23 cellular contexts compared by ENCODE assay signal in genomic region chr20:14918981-14919380, GRCh38.
A peak's percentile ranks its signal among the peaks of the same experiment; 100 is the strongest.
DNase-seq lines count a peak whose midpoint lies in the region; ATAC-seq, FAIRE-seq and TF ChIP-seq lines count a peak whose summit lies in the region.
"Had no signal": no experiment of that assay in that cellular context is flagged by ENCODE, and none has a peak within 500 bp of the region (broad histone marks: within the 10 kb centered on the region; RNA-seq: fewer than 3 reads in every experiment).

No MANE protein-coding gene starts in this region.

- no peak overlapping the region for H3K4ac ChIP-seq in H9 (ENCODE audit: low read depth, low read length)

- peak; percentile 35 for FAIRE-seq in GM12878 (lab: Jason Lieb, UNC)

- H3K4me1 Mint-ChIP-seq in H9, result peaks cover 47 to 55% of the 10 kb centered on the region in 2 experiments
- H3K4me1 Mint-ChIP-seq: central memory CD8-positive, alpha-beta T cell; naive thymus-derived CD4-positive, alpha-beta T cell had no signal

- H3K14ac ChIP-seq in H9 (ENCODE audit: insufficient read depth, low read length), result no peak overlapping the region

- no peak for DNase-seq in H9
- DNase-seq in GM12878 (ENCODE audit: low read depth, low spot score), result no peak
- peak; percentile 8 for DNase-seq in medulla oblongata (ENCODE audit: extremely low spot score)
- DNase-seq in smooth muscle cell (lab: John Stamatoyannopoulos, UW; ENCODE audit: unreplicated experiment), result no peak
- DNase-seq in SHP77 treated with DMSO at 0.1 percent for 48 hours (lab: John Stamatoyannopoulos, UW), result no peak
- no peak for DNase-seq in ecto neural progenitor cell (ENCODE audit: low spot score)
- no peak for DNase-seq in hippocampal formation (lab: John Stamatoyannopoulos, UW)
- DNase-seq: activated CD4-positive, alpha-beta T cell treated with anti-CD3 and anti-CD28 coated beads, Interleukin-2, amount 50 U/mL, for 1 hour; activated CD8-positive, alpha-beta memory T cell treated with anti-CD3 and anti-CD28 coated beads, Interleukin-2, amount 50 U/mL, for 4 hours; activated gamma-delta T cell; AML-193; amniotic stem cell; Caco-2; effector CD8-positive, alpha-beta T cell; Karpas-422; naive thymus-derived CD4-positive, alpha-beta T cell; NCI-H1048; NCI-H524; SHP77; stimulated activated CD4-positive, alpha-beta T cell treated with anti-CD3 and anti-CD28 coated beads, Interleukin-12 subunit alpha, Interleukin-12 subunit beta, amount 100 ng/mL, for 4 hours; T-helper 1 cell; testis had no signal

- peak overlapping the region in 2 of 3 experiments; percentile 82 to 90; a peak in 3 of 7 replicates for H3K27ac Mint-ChIP-seq in H9
- H3K27ac Mint-ChIP-seq: naive thymus-derived CD4-positive, alpha-beta T cell had no signal

- H3K27me3 ChIP-seq in H9 (ENCODE audit: insufficient read depth, low read length), result no peaks in the 10 kb centered on the region
- H3K27me3 ChIP-seq in GM12878 (replicated peaks in 1 of 2; ENCODE audit: control insufficient read depth in 2 of 2, insufficient read depth in 2 of 2, low read length in 1 of 2), result no peaks in the 10 kb centered on the region
- no peaks in the 10 kb centered on the region for H3K27me3 ChIP-seq in smooth muscle cell (ENCODE audit: low read depth)
- H3K27me3 ChIP-seq: testis had no signal

- no peak overlapping the region for H2BK120ac ChIP-seq in H9 (ENCODE audit: low read depth, low read length, poor library complexity, severe bottlenecking)

- H3K4me2 ChIP-seq in H9 (ENCODE audit: insufficient read depth, insufficient read length, low read length) (no peak overlapping the region), GM12878 (ENCODE audit: control insufficient read depth, insufficient read depth) (no peak overlapping the region), smooth muscle cell (peak overlapping the region; percentile 62)

- H3K79me1 ChIP-seq in H9 (ENCODE audit: insufficient read depth, low read depth, low read length, poor library complexity, severe bottlenecking), result no peaks in the 10 kb centered on the region

- CTCF ChIA-PET in GM12878 (lab: Yijun Ruan, JAX), result interaction anchor here (1.0 kb wide), 1 partner anchor 10 kb away, joined by 4 read pairs; no protein-coding TSS in a partner anchor

- RAD21 ChIA-PET in GM12878 (lab: Charles Lee; ENCODE audit: unreplicated experiment), result no interaction called here

- in situ Hi-C loops in GM12878 (cut with MboI), result no loop called here

- no peak overlapping the region for H4K8ac ChIP-seq in H9 (replicated peaks; ENCODE audit: insufficient read length, low read depth, low read length)

- TF ChIP-seq CTCF in H9 (conservative IDR thresholded peaks at IDR 0.05), result no peak
- no peak for TF ChIP-seq CTCF in GM12878 (IDR thresholded peaks at IDR 0.05 in 2 of 3, conservative IDR thresholded peaks at IDR 0.05 in 1 of 3; ENCODE audit: control insufficient read depth in 2 of 3, extremely low read depth in 1 of 3, insufficient read depth in 1 of 3, low read depth in 3 of 3, low read length in 3 of 3)
- no peak for TF ChIP-seq CTCF in smooth muscle cell (IDR thresholded peaks at IDR 0.05; ENCODE audit: borderline replicate concordance, insufficient read depth, poor library complexity, severe bottlenecking)

- H3K4me3 ChIP-seq in GM12878 (no peak overlapping the region), smooth muscle cell (no peak overlapping the region)
- H3K4me3 ChIP-seq: testis had no signal

- no peak overlapping the region for H2BK15ac ChIP-seq in H9 (ENCODE audit: low read depth, low read length)

- no peak overlapping the region for H2BK5ac ChIP-seq in H9 (ENCODE audit: insufficient read length, low read length)

- no peak overlapping the region for H2BK12ac ChIP-seq in H9 (ENCODE audit: insufficient read length, low read depth, low read length)

- no peak overlapping the region for H4K5ac ChIP-seq in H9 (ENCODE audit: insufficient read length, low read depth, low read length)

- H3T11ph ChIP-seq in H9 (ENCODE audit: low read length), result no peak overlapping the region

- H3K9me3 ChIP-seq in H9 (ENCODE audit: control insufficient read depth, low read depth, low read length) (no peaks in the 10 kb centered on the region), GM12878 (replicated peaks; ENCODE audit: control insufficient read depth, insufficient read depth, low read length) (no peaks in the 10 kb centered on the region; the same call in 2 of the 3 replicates), smooth muscle cell (replicated peaks; ENCODE audit: low read depth) (no peaks in the 10 kb centered on the region)
- H3K9me3 ChIP-seq: Caco-2, testis had no signal

- H3K23ac ChIP-seq in H9 (ENCODE audit: insufficient read length, low read depth, low read length), result no peak overlapping the region

- H3K56ac ChIP-seq in H9 (ENCODE audit: insufficient read length, low read depth, low read length), result no peak overlapping the region

- POLR2A ChIA-PET in GM12878 (lab: Charles Lee), result no interaction called here

- no peak overlapping the region for H2AK5ac ChIP-seq in H9 (ENCODE audit: insufficient read length, low read length)

- H3K9ac ChIP-seq in H9 (ENCODE audit: extremely low read depth, insufficient read length, low read length) (no peak overlapping the region), GM12878 (ENCODE audit: control insufficient read depth, insufficient read depth, low read length) (no peak overlapping the region), smooth muscle cell (ENCODE audit: low read depth) (no peak overlapping the region)

- peaks cover 8% of the 10 kb centered on the region for H3F3A ChIP-seq in smooth muscle cell (ENCODE audit: low read depth)

- WGBS in H9 (ENCODE audit: extremely low coverage, insufficient read length, low lambda C conversion rate), result no CpG with 5 or more reads among the region's 3 CpGs
- 42% methylated on average over 3 of the region's 3 CpGs for WGBS in GM12878 (ENCODE audit: insufficient coverage, insufficient replicate concordance, low lambda C conversion rate, missing lambda C conversion rate)
- 26% methylated on average over 3 of the region's 3 CpGs for WGBS in smooth muscle cell (ENCODE audit: low lambda C conversion rate)

- H3K4me1 ChIP-seq in H9 (ENCODE audit: insufficient read depth, low read length), result no peaks in the 10 kb centered on the region
- H3K4me1 ChIP-seq in GM12878 (ENCODE audit: control insufficient read depth, insufficient read depth, low read length), result no peaks in the 10 kb centered on the region
- peaks cover 39% of the 10 kb centered on the region for H3K4me1 ChIP-seq in smooth muscle cell (ENCODE audit: low read depth)
- H3K4me1 ChIP-seq: testis had no signal

- H3K27me3 Mint-ChIP-seq in H9 (ENCODE audit: low read depth), result no peaks in the 10 kb centered on the region
- H3K27me3 Mint-ChIP-seq: central memory CD8-positive, alpha-beta T cell; naive thymus-derived CD4-positive, alpha-beta T cell had no signal

- intact Hi-C loops in GM12878 (cut with micrococcal nuclease; ENCODE audit: unreplicated experiment), result no loop called here

- H3K36me3 ChIP-seq in GM12878 (ENCODE audit: control insufficient read depth in 2 of 2, insufficient read depth in 2 of 2, low read length in 1 of 2) (no peaks in the 10 kb centered on the region), smooth muscle cell (ENCODE audit: low read depth) (no peaks in the 10 kb centered on the region)

- H2BK20ac ChIP-seq in H9 (ENCODE audit: low read depth, low read length, poor library complexity, severe bottlenecking), result no peak overlapping the region

- TF ChIP-seq POLR2A in GM12878 (IDR thresholded peaks at IDR 0.05; ENCODE audit: low read depth, low read length), result no peak

- H3K79me2 ChIP-seq in H9 (ENCODE audit: insufficient read depth, low read length), result no peaks in the 10 kb centered on the region
- no peaks in the 10 kb centered on the region for H3K79me2 ChIP-seq in GM12878 (ENCODE audit: control insufficient read depth, insufficient read depth, low read length)
- H3K79me2 ChIP-seq in smooth muscle cell (ENCODE audit: low read depth), result no peaks in the 10 kb centered on the region

- no peak overlapping the region for H2AFZ ChIP-seq in H9 (ENCODE audit: low read length)
- H2AFZ ChIP-seq in GM12878 (ENCODE audit: control insufficient read depth, low read depth, low read length), result no peak overlapping the region
- no peak overlapping the region for H2AFZ ChIP-seq in smooth muscle cell (ENCODE audit: low read depth)

- H4K91ac ChIP-seq in H9 (ENCODE audit: insufficient read length, low read depth, low read length), result no peak overlapping the region

- no peak for TF ChIP-seq EP300 in GM12878 (IDR thresholded peaks at IDR 0.05; ENCODE audit: borderline replicate concordance in 1 of 2, control insufficient read depth in 1 of 2, low read depth in 2 of 2, low read length in 2 of 2)

- SMC1A ChIA-PET in GM12878 (lab: Charles Lee; ENCODE audit: uncharacterized antibody, unreplicated experiment), result interaction anchor here (0.9 to 1.2 kb wide), 4 partner anchors 8 to 15 kb away, joined by 3 to 5 read pairs (median 3); no protein-coding TSS in a partner anchor

- BruUV-seq in GM12878 (replicated peaks; lab: Mats Ljungman, UMichigan), result no TSS peak

- H3K27ac ChIP-seq in H9 (ENCODE audit: insufficient read length, low read depth, low read length) (no peak overlapping the region), GM12878 (ENCODE audit: control insufficient read depth, insufficient read depth) (no peak overlapping the region), smooth muscle cell (ENCODE audit: low read depth) (no peak overlapping the region)
- H3K27ac ChIP-seq: testis had no signal

- no peak overlapping the region for H3K18ac ChIP-seq in H9 (ENCODE audit: insufficient read length, low read depth, low read length)

- no peaks in the 10 kb centered on the region; a peak in 1 of 7 replicates for H3K36me3 Mint-ChIP-seq in H9 (ENCODE audit: insufficient read depth in 1 of 3, low read depth in 3 of 3)
- H3K36me3 Mint-ChIP-seq: naive thymus-derived CD4-positive, alpha-beta T cell had no signal

- H4K20me1 ChIP-seq in H9 (ENCODE audit: control insufficient read depth, insufficient read depth, insufficient read length) (no peaks in the 10 kb centered on the region), GM12878 (ENCODE audit: control insufficient read depth, insufficient read depth) (no peaks in the 10 kb centered on the region), smooth muscle cell (ENCODE audit: low read depth) (no peaks in the 10 kb centered on the region)

- TF ChIP-seq RAD21 in GM12878 (IDR thresholded peaks at IDR 0.05; ENCODE audit: insufficient read depth, low read depth, low read length), result no peak

- H3K4me3 Mint-ChIP-seq in H9, result no peak overlapping the region
- H3K4me3 Mint-ChIP-seq: central memory CD8-positive, alpha-beta T cell; naive thymus-derived CD4-positive, alpha-beta T cell had no signal

- ATAC-seq in GM12878, result no peak
- ATAC-seq: naive thymus-derived CD4-positive, alpha-beta T cell had no signal

- H3K9me3 Mint-ChIP-seq in H9, result no peaks in the 10 kb centered on the region

- peaks cover 3% of the 10 kb centered on the region for H3K23me2 ChIP-seq in H9 (ENCODE audit: insufficient read length, low read depth, low read length, poor library complexity, severe bottlenecking)

TF ChIP-seq in GM12878, 131 proteins besides CTCF, POLR2A, EP300 and RAD21 (continues in another document):
- TF ChIP-seq ZNF24 (IDR thresholded peaks at IDR 0.05) (no peak), RELA (IDR thresholded peaks at IDR 0.05; ENCODE audit: borderline replicate concordance, partially characterized antibody) (no peak), IKZF2 (IDR thresholded peaks at IDR 0.05) (no peak), TBL1XR1 (IDR thresholded peaks at IDR 0.05; ENCODE audit: low read depth, low read length) (no peak), NFYA (IDR thresholded peaks at IDR 0.05; ENCODE audit: borderline replicate concordance, low read depth, low read length) (no peak)
